Comparison of ENCODE assay signal across 9 cellular contexts in the genomic region with DNA sequence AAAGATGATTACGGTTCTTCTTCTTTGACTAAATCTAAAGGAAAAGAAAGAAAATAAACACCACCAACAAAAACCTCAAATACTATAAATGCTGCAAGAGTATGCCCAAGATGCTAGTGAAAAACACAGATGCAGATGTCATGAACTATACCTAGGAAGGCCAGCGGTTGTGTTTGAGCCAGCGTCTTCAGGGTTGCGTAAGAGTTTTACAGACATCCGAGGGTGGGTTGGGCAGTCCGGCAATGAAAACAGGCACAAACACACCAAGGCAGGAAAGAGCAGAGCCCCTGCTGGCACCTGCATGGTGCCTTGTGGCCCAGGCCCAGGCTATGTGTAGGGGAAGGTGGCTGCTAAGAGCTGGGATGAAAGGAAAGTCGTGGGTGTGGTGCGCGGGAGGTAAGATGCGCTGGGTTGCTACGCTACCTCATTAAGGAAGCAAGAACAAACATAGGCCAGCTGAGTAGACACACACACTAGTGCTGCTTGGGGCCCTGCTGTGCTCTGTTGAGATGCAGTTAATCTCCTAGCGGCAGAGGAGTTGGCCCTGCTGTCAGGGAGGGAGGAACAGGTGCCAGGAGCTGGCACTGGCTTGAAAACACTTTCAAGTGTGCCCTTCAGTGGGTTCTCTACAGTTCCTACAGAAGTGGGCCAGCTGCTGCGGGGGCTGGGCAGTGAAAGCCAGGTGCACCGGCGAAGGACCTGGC.
A peak's percentile ranks its signal among the peaks of the same experiment; 100 is the strongest.
DNase-seq lines count a peak whose midpoint lies in the region; ATAC-seq lines count a peak whose summit lies in the region.
"Had no signal": no experiment of that assay in that cellular context is flagged by ENCODE, and none has a peak within 500 bp of the region (broad histone marks: within the 10 kb centered on the region; RNA-seq: fewer than 3 reads in every experiment).

No MANE protein-coding gene starts in this region.

- H3K27me3 ChIP-seq in iPS-20b (ENCODE audit: insufficient read depth, low read length), result no peaks in the 10 kb centered on the region

- no peaks in the 10 kb centered on the region; the same call in 1 of the 2 replicates for H3K4me1 ChIP-seq in iPS-20b (ENCODE audit: insufficient read depth, low read length)

- intact Hi-C loops in left colon (cut with DNase I, micrococcal nuclease), result no loop called here

- no peak overlapping the region for H3K27ac ChIP-seq in iPS-20b (ENCODE audit: low read length)

- no peak for ATAC-seq in left colon

- H3K9ac ChIP-seq in iPS-20b (ENCODE audit: low read depth, low read length), result no peak overlapping the region

- H3K36me3 ChIP-seq in iPS-20b (ENCODE audit: insufficient read depth, low read depth, low read length), result no peaks in the 10 kb centered on the region

- 0 out of 2 replicates have a peak overlapping the region, but pooled peaks have one; percentile 13 for H3K4me3 ChIP-seq in iPS-20b (ENCODE audit: low read length)

- DNase-seq in DMS 273 (lab: John Stamatoyannopoulos, UW; ENCODE audit: unreplicated experiment), result peak; percentile 76
- peak; percentile 81 for DNase-seq in NCI-H1436 treated with DMSO at 0.1 percent for 48 hours (lab: John Stamatoyannopoulos, UW)
- peak; percentile 24 for DNase-seq in NCI-H526 treated with DMSO at 0.1 percent for 48 hours (lab: John Stamatoyannopoulos, UW)
- no peak for DNase-seq in stimulated activated naive CD4-positive, alpha-beta T cell treated with Interleukin-2 at 50 U/mL for 16 hours (lab: John Stamatoyannopoulos, UW)
- DNase-seq in KG1 (lab: John Stamatoyannopoulos, UW), result no peak
- DNase-seq in amniotic stem cell (lab: John Stamatoyannopoulos, UW), result no peak
- no peak for DNase-seq in left colon
- DNase-seq: stimulated activated CD4-positive, alpha-beta T cell treated with anti-CD3 and anti-CD28 coated beads, Interleukin-4, amount 100 ng/mL, for 24 hours had no signal

- H3K9me3 ChIP-seq in iPS-20b (ENCODE audit: insufficient read depth, low read depth, low read length), result no peaks in the 10 kb centered on the region

Comparison
In these comparisons a context has a peak if more than half of its experiments do, and no peak if none do; other contexts are left out.
1. DNase-seq: peak in DMS 273 (single experiment), NCI-H1436 treated with DMSO at 0.1 percent for 48 hours (single experiment) and NCI-H526 treated with DMSO at 0.1 percent for 48 hours (single experiment); none in stimulated activated naive CD4-positive, alpha-beta T cell treated with Interleukin-2 at 50 U/mL for 16 hours (single experiment), KG1 (single experiment), amniotic stem cell (single experiment) and left colon (0 of 2).